In genomic region chr15:59060348-59060747, GRCh38 we compare ENCODE assay signal across 25 cellular contexts.
"Had no signal": no experiment of that assay in that cellular context is flagged by ENCODE, and none has a peak within 500 bp of the region (broad histone marks: within the 10 kb centered on the region; RNA-seq: fewer than 3 reads in every experiment).

No MANE protein-coding gene starts in this region.

- H3K4me3 Mint-ChIP-seq: effector memory CD8-positive, alpha-beta T cell; memory B cell; natural killer cell; stimulated activated effector memory CD8-positive, alpha-beta T cell treated with anti-CD3 and anti-CD28 coated beads, Interleukin-12 subunit alpha, Interleukin-12 subunit beta, amount 100 ng/mL, for 72 hours had no signal

- H3K4me1 Mint-ChIP-seq: natural killer cell; stimulated activated effector memory CD8-positive, alpha-beta T cell treated with anti-CD3 and anti-CD28 coated beads, Interleukin-12 subunit alpha, Interleukin-12 subunit beta, amount 100 ng/mL, for 72 hours had no signal

- H3K27ac Mint-ChIP-seq: effector memory CD8-positive, alpha-beta T cell; natural killer cell; stimulated activated effector memory CD8-positive, alpha-beta T cell treated with anti-CD3 and anti-CD28 coated beads, Interleukin-12 subunit alpha, Interleukin-12 subunit beta, amount 100 ng/mL, for 72 hours had no signal

- H3K9me3 Mint-ChIP-seq: effector memory CD8-positive, alpha-beta T cell; memory B cell; natural killer cell; stimulated activated effector memory CD8-positive, alpha-beta T cell treated with anti-CD3 and anti-CD28 coated beads, Interleukin-12 subunit alpha, Interleukin-12 subunit beta, amount 100 ng/mL, for 72 hours had no signal

- H3K4me1 ChIP-seq: lower lobe of right lung, right lobe of liver, thyroid gland had no signal

- DNase-seq: cortex of kidney; effector memory CD8-positive, alpha-beta T cell; foreskin melanocyte; glutamatergic neuron; heart right ventricle; hippocampal formation; islet precursor cell; kidney glomerular epithelial cell; left ventricle myocardium superior; lower lobe of right lung; natural killer cell; occipital lobe; ovary; posterior cingulate gyrus; right lobe of liver; small intestine; stimulated activated CD4-positive, alpha-beta T cell treated with anti-CD3 and anti-CD28 coated beads, Interleukin-12 subunit alpha, Interleukin-12 subunit beta, amount 100 ng/mL, for 4 hours; stimulated activated CD4-positive, alpha-beta T cell treated with anti-CD3 and anti-CD28 coated beads, Interleukin-2, amount 100 ng/mL, for 24 hours; stimulated activated CD4-positive, alpha-beta T cell treated with anti-CD3 and anti-CD28 coated beads, Interleukin-4, amount 100 ng/mL, for 24 hours; stimulated activated naive CD4-positive, alpha-beta T cell treated with Interleukin-2 at 50 U/mL for 16 hours; stomach; thyroid gland; trophoblast cell had no signal

- H3K36me3 ChIP-seq: ovary had no signal

- H3K27me3 ChIP-seq: heart right ventricle, ovary, right lobe of liver, stomach, thyroid gland had no signal

- ATAC-seq: effector memory CD8-positive, alpha-beta T cell; heart right ventricle; left ventricle myocardium superior; lower lobe of right lung; natural killer cell; right lobe of liver; stimulated activated effector memory CD8-positive, alpha-beta T cell treated with anti-CD3 and anti-CD28 coated beads, Interleukin-12 subunit alpha, Interleukin-12 subunit beta, amount 100 ng/mL, for 72 hours had no signal

- H3K27ac ChIP-seq: heart right ventricle, lower lobe of right lung, ovary, right lobe of liver, stomach, thyroid gland had no signal

- H3K27me3 Mint-ChIP-seq: effector memory CD8-positive, alpha-beta T cell; memory B cell had no signal

- H3K9me3 ChIP-seq: heart right ventricle, lower lobe of right lung, ovary, right lobe of liver, stomach, thyroid gland had no signal

- H3K4me3 ChIP-seq: heart right ventricle, lower lobe of right lung, ovary, right lobe of liver, stomach, thyroid gland had no signal
